22 cellular contexts compared by ENCODE assay signal in genomic region chr4:64940698-64941097, GRCh38.
A peak's percentile ranks its signal among the peaks of the same experiment; 100 is the strongest.
DNase-seq lines count a peak whose midpoint lies in the region; ATAC-seq and TF ChIP-seq lines count a peak whose summit lies in the region.
"Had no signal": no experiment of that assay in that cellular context is flagged by ENCODE, and none has a peak within 500 bp of the region (broad histone marks: within the 10 kb centered on the region; RNA-seq: fewer than 3 reads in every experiment).

No MANE protein-coding gene starts in this region.

- POLR2A ChIA-PET in PC-3 (lab: Charles Lee; ENCODE audit: unreplicated experiment), result no interaction called here

- H2BK120ac ChIP-seq in mesenchymal stem cell (ENCODE audit: low read depth, low read length), result no peak overlapping the region

- DNase-seq in EL (peak; percentile 43), PC-3 (peak; percentile 95), mammary epithelial cell (peak; percentile 76), mesenchymal stem cell (peak; percentile 28), occipital lobe (lab: John Stamatoyannopoulos, UW) (no peak), GM10266 (ENCODE audit: extremely low spot score) (no peak), gastrocnemius medialis (no peak)
- DNase-seq: activated effector memory CD4-positive, alpha-beta T cell treated with Interleukin-2 at 50 U/mL for 16 hours; amygdala; CD4-positive, alpha-beta T cell; DMS79 treated with DMSO at 0.1 percent for 48 hours; left ventricle myocardium inferior; NCI-H1092 treated with DMSO at 0.1 percent for 48 hours; NCI-H2081 treated with DMSO at 0.1 percent for 48 hours; NCI-H526 treated with DMSO at 0.1 percent for 48 hours; right cardiac atrium; stimulated activated naive CD8-positive, alpha-beta T cell treated with anti-CD3 and anti-CD28 coated beads, Interleukin-15, Interleukin-2, amounts not matched to agents 100 U/mL and 50 U/mL, for 24 hours; T-helper 9 cell; upper lobe of left lung had no signal

- in situ Hi-C loops in mammary epithelial cell (cut with MboI; ENCODE audit: low sequenced_read_pairs in 2 of 2), result no loop called here
- in situ Hi-C loops in gastrocnemius medialis (cut with MboI; ENCODE audit: low sequenced_read_pairs in 4 of 4), result no loop called here

- H3K9ac ChIP-seq in PC-3 (ENCODE audit: low read length) (no peak overlapping the region), mammary epithelial cell (ENCODE audit: insufficient read depth, low read length) (no peak overlapping the region), mesenchymal stem cell (ENCODE audit: low read length) (no peak overlapping the region)

- H4K20me1 ChIP-seq in PC-3 (ENCODE audit: low read length) (no peaks in the 10 kb centered on the region), mammary epithelial cell (ENCODE audit: insufficient read depth, low read length) (no peaks in the 10 kb centered on the region)

- no peak overlapping the region for H2BK5ac ChIP-seq in mesenchymal stem cell (ENCODE audit: low read depth, low read length, poor library complexity, severe bottlenecking)

- no peaks in the 10 kb centered on the region for H3F3A ChIP-seq in PC-3 (ENCODE audit: low read length, unreplicated experiment)

- no peak overlapping the region for H4K8ac ChIP-seq in mesenchymal stem cell (ENCODE audit: low read length)

- TF ChIP-seq CTCF in PC-3 (conservative IDR thresholded peaks at IDR 0.05; ENCODE audit: low read depth, low read length), result no peak
- TF ChIP-seq CTCF in mammary epithelial cell (conservative IDR thresholded peaks at IDR 0.05 in 1 of 2, IDR thresholded peaks at IDR 0.05 in 1 of 2; ENCODE audit: extremely low read depth in 1 of 2, insufficient read depth in 1 of 2, low read depth in 1 of 2, low read length in 2 of 2), result no peak
- no peak for TF ChIP-seq CTCF in GM10266 (IDR thresholded peaks at IDR 0.05; ENCODE audit: control insufficient read depth, insufficient read depth, low read depth, missing control alignments)
- TF ChIP-seq CTCF in gastrocnemius medialis (IDR thresholded peaks at IDR 0.05 in 4 of 5, conservative IDR thresholded peaks at IDR 0.05 in 1 of 5), result no peak

- H3K4ac ChIP-seq in mesenchymal stem cell (ENCODE audit: low read depth in 1 of 2, low read length in 2 of 2), result no peak overlapping the region

- H3K18ac ChIP-seq in mesenchymal stem cell (ENCODE audit: low read depth in 1 of 2, low read length in 2 of 2), result no peak overlapping the region

- no peak overlapping the region for H4K91ac ChIP-seq in mesenchymal stem cell (ENCODE audit: low read length)

- no peak overlapping the region for H2BK12ac ChIP-seq in mesenchymal stem cell (ENCODE audit: low read length in 2 of 2)

- dilution Hi-C loops in mammary epithelial cell (cut with HindIII; ENCODE audit: low sequenced_read_pairs), result no loop called here

- no peak overlapping the region for H2BK15ac ChIP-seq in mesenchymal stem cell (ENCODE audit: low read depth, poor library complexity, severe bottlenecking)

- ATAC-seq in PC-3, result peak; percentile 99
- no peak for ATAC-seq in HG03521 (IDR thresholded peaks at IDR 0.05; ENCODE audit: unreplicated experiment)
- no peak for ATAC-seq in gastrocnemius medialis
- ATAC-seq: gastroesophageal sphincter; right cardiac atrium; stimulated activated naive CD8-positive, alpha-beta T cell treated with anti-CD3 and anti-CD28 coated beads, Interleukin-15, Interleukin-2, amounts not matched to agents 100 U/mL and 50 U/mL, for 24 hours had no signal

- H3K9me2 ChIP-seq in PC-3 (replicated peaks; ENCODE audit: low read length), result no peaks in the 10 kb centered on the region

- H3K27me3 ChIP-seq in PC-3 (ENCODE audit: low read length), result no peaks in the 10 kb centered on the region
- no peaks in the 10 kb centered on the region for H3K27me3 ChIP-seq in mammary epithelial cell (ENCODE audit: insufficient read depth, low read length)
- H3K27me3 ChIP-seq in mesenchymal stem cell (ENCODE audit: control insufficient read depth in 1 of 2, insufficient read depth in 1 of 2, low read length in 2 of 2), result no peaks in the 10 kb centered on the region
- H3K27me3 ChIP-seq in gastrocnemius medialis, result no peaks in the 10 kb centered on the region
- H3K27me3 ChIP-seq: gastroesophageal sphincter, neutrophil, upper lobe of left lung had no signal

- BruUV-seq in PC-3 (replicated peaks; lab: Mats Ljungman, UMichigan) (no TSS peak), mammary epithelial cell (replicated peaks; lab: Mats Ljungman, UMichigan) (no TSS peak)

- H3K79me1 ChIP-seq in mesenchymal stem cell (replicated peaks; ENCODE audit: low read length, poor library complexity, severe bottlenecking), result no peaks in the 10 kb centered on the region

- 0 out of 2 replicates have a peak overlapping the region, but pooled peaks have one; percentile 7 for H3K27ac ChIP-seq in PC-3 (ENCODE audit: low read length)
- H3K27ac ChIP-seq in mammary epithelial cell (ENCODE audit: insufficient read depth, low read depth, low read length), result no peak overlapping the region
- H3K27ac ChIP-seq in mesenchymal stem cell (ENCODE audit: low read length, poor library complexity, severe bottlenecking), result peak overlapping the region; percentile 23
- no peak overlapping the region for H3K27ac ChIP-seq in gastrocnemius medialis
- H3K27ac ChIP-seq: gastroesophageal sphincter, left ventricle myocardium inferior, neutrophil, upper lobe of left lung had no signal

- H3K4me3 ChIP-seq in PC-3 (ENCODE audit: low read length) (no peak overlapping the region), mammary epithelial cell (replicated peaks in 1 of 3; ENCODE audit: insufficient read depth in 1 of 3, low read depth in 2 of 3, low read length in 3 of 3) (no peak overlapping the region), mesenchymal stem cell (ENCODE audit: insufficient read depth in 1 of 2, low read depth in 1 of 2, low read length in 2 of 2) (no peak overlapping the region), gastrocnemius medialis (no peak overlapping the region)
- H3K4me3 ChIP-seq: gastroesophageal sphincter, left ventricle myocardium inferior, upper lobe of left lung had no signal

- CTCF ChIA-PET in PC-3 (lab: Charles Lee) (no interaction called here), mammary epithelial cell (lab: Charles Lee; ENCODE audit: low non-redundant PET) (no interaction called here)

- no peak overlapping the region for H2AK5ac ChIP-seq in mesenchymal stem cell (ENCODE audit: low read length, severe bottlenecking)

- no peaks in the 10 kb centered on the region for H3K36me3 ChIP-seq in PC-3 (ENCODE audit: low read depth, low read length)
- H3K36me3 ChIP-seq in mammary epithelial cell (ENCODE audit: insufficient read depth, low read length), result no peaks in the 10 kb centered on the region
- H3K36me3 ChIP-seq in mesenchymal stem cell (ENCODE audit: control insufficient read depth in 1 of 2, insufficient read depth in 2 of 2, low read depth in 1 of 2, low read length in 2 of 2), result no peaks in the 10 kb centered on the region
- no peaks in the 10 kb centered on the region for H3K36me3 ChIP-seq in gastrocnemius medialis
- H3K36me3 ChIP-seq: gastroesophageal sphincter, left ventricle myocardium inferior, neutrophil, upper lobe of left lung had no signal

- H2AFZ ChIP-seq in PC-3 (ENCODE audit: low read length) (no peak overlapping the region), mammary epithelial cell (ENCODE audit: low read depth, low read length) (no peak overlapping the region), mesenchymal stem cell (ENCODE audit: low read depth, low read length) (no peak overlapping the region)

- H3K4me2 ChIP-seq in PC-3 (ENCODE audit: low read length) (peak overlapping the region; percentile 7; the same call in 1 of the 2 replicates), mammary epithelial cell (ENCODE audit: insufficient read depth, low read depth, low read length) (no peak overlapping the region), mesenchymal stem cell (ENCODE audit: low read length, poor library complexity, severe bottlenecking) (no peak overlapping the region)

- H3K79me2 ChIP-seq in PC-3 (ENCODE audit: low read length), result no peaks in the 10 kb centered on the region
- H3K79me2 ChIP-seq in mammary epithelial cell (ENCODE audit: insufficient read depth, low read length), result no peaks in the 10 kb centered on the region

- WGBS in mammary epithelial cell (ENCODE audit: low coverage, missing lambda C conversion rate), result 74% methylated on average over 3 of the region's 3 CpGs
- WGBS in mesenchymal stem cell, result 93% methylated on average over 2 of the region's 3 CpGs

- H3K4me1 ChIP-seq in PC-3 (ENCODE audit: insufficient read depth, low read length), result peaks cover 20% of the 10 kb centered on the region
- no peaks in the 10 kb centered on the region for H3K4me1 ChIP-seq in mammary epithelial cell (ENCODE audit: insufficient read depth, low read length)
- H3K4me1 ChIP-seq in mesenchymal stem cell (ENCODE audit: control insufficient read depth, insufficient read depth, low read depth, low read length), result no peaks in the 10 kb centered on the region
- H3K4me1 ChIP-seq in gastrocnemius medialis, result no peaks in the 10 kb centered on the region
- H3K4me1 ChIP-seq: gastroesophageal sphincter, left ventricle myocardium inferior, upper lobe of left lung had no signal

- no peak for TF ChIP-seq POLR2A in gastrocnemius medialis (IDR thresholded peaks at IDR 0.05)

- no peaks in the 10 kb centered on the region for H3K9me3 ChIP-seq in PC-3 (ENCODE audit: low read length)
- no peaks in the 10 kb centered on the region for H3K9me3 ChIP-seq in mammary epithelial cell (replicated peaks; ENCODE audit: insufficient read depth, low read length)
- H3K9me3 ChIP-seq in mesenchymal stem cell (ENCODE audit: control insufficient read depth, low read length), result peaks cover 3% of the 10 kb centered on the region
- no peaks in the 10 kb centered on the region for H3K9me3 ChIP-seq in gastrocnemius medialis
- H3K9me3 ChIP-seq: gastroesophageal sphincter, neutrophil, upper lobe of left lung had no signal

- no peak overlapping the region for H3K14ac ChIP-seq in mesenchymal stem cell (ENCODE audit: low read length in 2 of 2)

- intact Hi-C loops in PC-3 (cut with micrococcal nuclease), result loop anchor here (2.0 kb wide), 1 partner anchor 158 kb away; no protein-coding TSS in a partner anchor
- intact Hi-C loops in mammary epithelial cell (cut with micrococcal nuclease), result no loop called here
- intact Hi-C loops in gastrocnemius medialis (cut with DNase I; ENCODE audit: low total_unique reads), result no loop called here

- no peak overlapping the region for H3K23ac ChIP-seq in mesenchymal stem cell (ENCODE audit: low read length in 2 of 2)

Comparison
In these comparisons a context has a peak if more than half of its experiments do, and no peak if none do; other contexts are left out.
1. DNase-seq: peak in EL (single experiment), PC-3 (single experiment), mammary epithelial cell (single experiment) and mesenchymal stem cell (single experiment); none in occipital lobe (single experiment), GM10266 (single experiment) and gastrocnemius medialis (0 of 2).
2. H3K27ac ChIP-seq: peak in PC-3 (single experiment) and mesenchymal stem cell (single experiment); none in mammary epithelial cell (single experiment) and gastrocnemius medialis (0 of 4).